ENCODE assay signal across 23 cellular contexts in the genomic region with DNA sequence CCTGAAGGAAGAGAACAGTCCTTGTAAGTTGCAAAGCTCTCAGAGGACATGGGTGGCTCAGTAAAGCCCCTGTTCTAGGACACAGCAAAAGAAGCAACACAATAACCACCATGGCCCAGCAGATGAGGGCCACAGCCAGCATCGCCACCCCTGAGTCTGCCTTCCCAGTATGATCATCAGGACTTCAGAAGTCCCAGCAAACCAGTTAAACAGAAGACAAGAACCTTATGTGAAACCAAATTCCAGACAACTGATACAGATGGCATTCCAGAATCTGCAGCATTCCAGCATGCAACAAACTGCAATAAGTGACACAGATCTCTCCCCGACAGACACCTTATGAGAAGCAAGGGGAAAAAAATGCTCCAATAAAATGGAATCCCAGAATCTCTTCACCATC. TPM values are rescaled to one million over a fixed set of nuclear protein-coding genes. Genes with fewer than 3 reads are reported as not detected.
DNase-seq lines count a peak whose midpoint lies in the region; ATAC-seq and TF ChIP-seq lines count a peak whose summit lies in the region.
"Had no signal": no experiment of that assay in that cellular context is flagged by ENCODE, and none has a peak within 500 bp of the region (broad histone marks: within the 10 kb centered on the region; RNA-seq: fewer than 3 reads in every experiment).

No MANE protein-coding gene starts in this region.

- no peak overlapping the region for H3K27ac Mint-ChIP-seq in activated CD4-positive, alpha-beta T cell treated with anti-CD3 and anti-CD28 coated beads, Interleukin-2, amount 10 ng/mL, durations not matched to agents 7 days and 5 days
- peak overlapping the region; percentile 57 for H3K27ac Mint-ChIP-seq in central memory CD8-positive, alpha-beta T cell (ENCODE audit: low read depth)
- no peak overlapping the region for H3K27ac Mint-ChIP-seq in osteocyte (ENCODE audit: unreplicated experiment)

- ATAC-seq in central memory CD8-positive, alpha-beta T cell (replicated peaks; ENCODE audit: extremely low read depth, poor library complexity, severe bottlenecking), result no peak
- ATAC-seq in GM21515 (IDR thresholded peaks at IDR 0.05; ENCODE audit: unreplicated experiment), result no peak

- POLR2A ChIA-PET in activated CD4-positive, alpha-beta T cell treated with anti-CD3 and anti-CD28 coated beads, Interleukin-2, amount 10 ng/mL, durations not matched to agents 7 days and 5 days (lab: Charles Lee), result no interaction called here

- peak overlapping the region; percentile 86 for H3K4me3 Mint-ChIP-seq in activated CD4-positive, alpha-beta T cell treated with anti-CD3 and anti-CD28 coated beads, Interleukin-2, amount 10 ng/mL, durations not matched to agents 7 days and 5 days
- H3K4me3 Mint-ChIP-seq in central memory CD8-positive, alpha-beta T cell, result peak overlapping the region; percentile 95
- peak overlapping the region; percentile 94 for H3K4me3 Mint-ChIP-seq in osteocyte (ENCODE audit: unreplicated experiment)

- TF ChIP-seq CTCF in osteocyte (IDR thresholded peaks at IDR 0.05) (no peak), GM13976 (IDR thresholded peaks at IDR 0.05; ENCODE audit: borderline replicate concordance, control extremely low read depth, extremely low read depth, insufficient read depth, missing control alignments) (no peak)

- CTCF ChIA-PET in activated CD4-positive, alpha-beta T cell treated with anti-CD3 and anti-CD28 coated beads, Interleukin-2, amount 10 ng/mL, durations not matched to agents 7 days and 5 days (lab: Charles Lee), result no interaction called here

- H3K27me3 Mint-ChIP-seq in activated CD4-positive, alpha-beta T cell treated with anti-CD3 and anti-CD28 coated beads, Interleukin-2, amount 10 ng/mL, durations not matched to agents 7 days and 5 days, result peaks cover 25% of the 10 kb centered on the region
- H3K27me3 Mint-ChIP-seq in central memory CD8-positive, alpha-beta T cell, result no peaks in the 10 kb centered on the region
- peaks cover 25% of the 10 kb centered on the region for H3K27me3 Mint-ChIP-seq in osteocyte (ENCODE audit: unreplicated experiment)

- peak; percentile 38; the same call in 1 of the 2 replicates for TF ChIP-seq POLR2A in Raji (IDR thresholded peaks at IDR 0.05; ENCODE audit: insufficient read depth, low read depth, low read length)

- H3K36me3 Mint-ChIP-seq in activated CD4-positive, alpha-beta T cell treated with anti-CD3 and anti-CD28 coated beads, Interleukin-2, amount 10 ng/mL, durations not matched to agents 7 days and 5 days (ENCODE audit: low read depth), result peaks cover 12% of the 10 kb centered on the region
- peaks cover 11% of the 10 kb centered on the region for H3K36me3 Mint-ChIP-seq in central memory CD8-positive, alpha-beta T cell (ENCODE audit: insufficient read depth)
- peaks cover 16% of the 10 kb centered on the region for H3K36me3 Mint-ChIP-seq in osteocyte (ENCODE audit: unreplicated experiment)

- no peaks in the 10 kb centered on the region for H3K9me3 Mint-ChIP-seq in activated CD4-positive, alpha-beta T cell treated with anti-CD3 and anti-CD28 coated beads, Interleukin-2, amount 10 ng/mL, durations not matched to agents 7 days and 5 days
- H3K9me3 Mint-ChIP-seq in central memory CD8-positive, alpha-beta T cell, result no peaks in the 10 kb centered on the region
- peaks cover 28% of the 10 kb centered on the region for H3K9me3 Mint-ChIP-seq in osteocyte (ENCODE audit: unreplicated experiment)

- in situ Hi-C loops in GM13976 (cut with MboI; ENCODE audit: low sequenced_read_pairs, unreplicated experiment), result no loop called here

- no peak for DNase-seq in activated CD4-positive, alpha-beta T cell treated with anti-CD3 and anti-CD28 coated beads, Interleukin-2, amount 10 ng/mL, durations not matched to agents 7 days and 5 days
- no peak for DNase-seq in activated CD4-positive, alpha-beta T cell treated with anti-CD3 and anti-CD28 coated beads, Interleukin-2, amount 50 U/mL, for 4 hours
- no peak for DNase-seq in central memory CD8-positive, alpha-beta T cell (ENCODE audit: low spot score in 2 of 2)
- DNase-seq in osteocyte (ENCODE audit: extremely low spot score, unreplicated experiment) (no peak), GDM1 (lab: John Stamatoyannopoulos, UW) (no peak), GM13976 (ENCODE audit: low spot score) (no peak)
- DNase-seq: activated CD4-positive, alpha-beta T cell treated with anti-CD3 and anti-CD28 coated beads for 4 hours; C1 segment of cervical spinal cord; GM23248; islet precursor cell; NCI-H1417 treated with DMSO at 0.1 percent for 48 hours; PC-9; stimulated activated CD4-positive, alpha-beta T cell treated with anti-CD3 and anti-CD28 coated beads, Interleukin-4, amount 100 ng/mL, for 4 hours; T-helper 9 cell had no signal

- peaks cover 29% of the 10 kb centered on the region for H3K4me1 Mint-ChIP-seq in activated CD4-positive, alpha-beta T cell treated with anti-CD3 and anti-CD28 coated beads, Interleukin-2, amount 10 ng/mL, durations not matched to agents 7 days and 5 days
- peaks cover 29% of the 10 kb centered on the region for H3K4me1 Mint-ChIP-seq in central memory CD8-positive, alpha-beta T cell
- peaks cover 30% of the 10 kb centered on the region for H3K4me1 Mint-ChIP-seq in osteocyte (ENCODE audit: unreplicated experiment)

RNA-seq across cellular contexts. Expression of gene NME6, which starts 1.9 kb away (rescaled TPM):
- total RNA-seq in activated CD4-positive, alpha-beta T cell treated with anti-CD3 and anti-CD28 coated beads, Interleukin-2, amount 10 ng/mL, durations not matched to agents 7 days and 5 days, result 10 to 100 TPM; 32.1 to 36.5 TPM
- total RNA-seq in osteocyte, result 20.2 and 26.4 TPM in 2 replicates

RNA-seq across cellular contexts. Expression of gene SPINK8, which starts 30.4 kb away (rescaled TPM):
- total RNA-seq in activated CD4-positive, alpha-beta T cell treated with anti-CD3 and anti-CD28 coated beads, Interleukin-2, amount 10 ng/mL, durations not matched to agents 7 days and 5 days, result not detected
- total RNA-seq in osteocyte, result not detected in 2 replicates
- total RNA-seq: ascending aorta, fibroblast of villous mesenchyme, GM23248, hepatocyte, lung microvascular endothelial cell, PC-9, SJSA1, smooth muscle cell, temporal lobe had no signal
